ENCODE assay signal across 10 cellular contexts in genomic region chr10:132399117-132400035, GRCh38. TPM values are rescaled to one million over a fixed set of nuclear protein-coding genes. Genes with fewer than 3 reads are reported as not detected.
A peak's percentile ranks its signal among the peaks of the same experiment; 100 is the strongest.
DNase-seq lines count a peak whose midpoint lies in the region; ATAC-seq and TF ChIP-seq lines count a peak whose summit lies in the region.
"Had no signal": no experiment of that assay in that cellular context is flagged by ENCODE, and none has a peak within 500 bp of the region (broad histone marks: within the 10 kb centered on the region; RNA-seq: fewer than 3 reads in every experiment).

No MANE protein-coding gene starts in this region.

- H3K27ac ChIP-seq in hepatocyte (no peak overlapping the region), skeletal muscle tissue (ENCODE audit: low read depth, low read length) (peak overlapping the region; percentile 66)

- 96% methylated on average over 27 of the region's 27 CpGs for WGBS in hepatocyte (ENCODE audit: low lambda C conversion rate, missing lambda C conversion rate)

- no peaks in the 10 kb centered on the region for H3K9me2 ChIP-seq in hepatocyte (replicated peaks; ENCODE audit: insufficient read depth)

- no peak for ATAC-seq in HG02763 (IDR thresholded peaks at IDR 0.05; ENCODE audit: unreplicated experiment)

- H3K9me3 ChIP-seq in hepatocyte (ENCODE audit: low read depth) (no peaks in the 10 kb centered on the region), skeletal muscle tissue (ENCODE audit: control insufficient read depth in 3 of 3, low read length in 3 of 3) (no peaks in the 10 kb centered on the region)

- H3K4me1 ChIP-seq in hepatocyte (ENCODE audit: insufficient read depth): peaks cover 42% of the 10 kb centered on the region
- H3K4me1 ChIP-seq in skeletal muscle tissue (ENCODE audit: control insufficient read depth in 3 of 3, insufficient read depth in 3 of 3, low read length in 3 of 3): peaks cover 27 to 57% (median 47%) of the 10 kb centered on the region in 3 donors

- H3K27me3 ChIP-seq in H7 (ENCODE audit: control insufficient read depth, insufficient read depth, low read length) (peaks cover 5% of the 10 kb centered on the region), hepatocyte (no peaks in the 10 kb centered on the region), skeletal muscle tissue (ENCODE audit: control insufficient read depth in 3 of 3, insufficient read depth in 3 of 3, low read length in 3 of 3) (no peaks in the 10 kb centered on the region)

- peak; percentile 46 for DNase-seq in H7
- peak; percentile 88 for DNase-seq in SW480 (ENCODE audit: low spot score)
- no peak for DNase-seq in hepatocyte (ENCODE audit: low spot score)
- DNase-seq in HuH-7.5 (ENCODE audit: low spot score): no peak
- no peak for DNase-seq in stimulated activated CD4-positive, alpha-beta T cell treated with anti-CD3 and anti-CD28 coated beads, Interleukin-2, amount 100 ng/mL, for 48 hours
- DNase-seq: activated CD4-positive, CD25-positive, alpha-beta regulatory T cell treated with anti-CD3 and anti-CD28 coated beads, Interleukin-2, amount 50 U/mL, for 72 hours; DMS79; SHP77 treated with DMSO at 0.1 percent for 48 hours had no signal

- peaks cover 70% of the 10 kb centered on the region for H3K79me2 ChIP-seq in hepatocyte

- peak overlapping the region; percentile 99 for H3K4me2 ChIP-seq in hepatocyte

- H4K20me1 ChIP-seq in hepatocyte (ENCODE audit: insufficient read depth, poor library complexity, severe bottlenecking): peaks cover 10% of the 10 kb centered on the region

- H3K9ac ChIP-seq in skeletal muscle tissue (ENCODE audit: low read depth in 1 of 3, low read length in 3 of 3): peak overlapping the region; percentile 32 to 82 (median 33)

- no peak overlapping the region for H2AFZ ChIP-seq in hepatocyte

- TF ChIP-seq CTCF in hepatocyte (IDR thresholded peaks at IDR 0.05; ENCODE audit: poor library complexity): no peak

- H3K36me3 ChIP-seq in H7 (replicated peaks; ENCODE audit: control insufficient read depth, insufficient read depth, low read length) (no peaks in the 10 kb centered on the region), hepatocyte (replicated peaks; ENCODE audit: insufficient read depth, low read depth) (no peaks in the 10 kb centered on the region), skeletal muscle tissue (ENCODE audit: control insufficient read depth in 3 of 3, insufficient read depth in 3 of 3, low read length in 3 of 3) (no peaks in the 10 kb centered on the region)

- no peak overlapping the region for H3K4me3 ChIP-seq in H7 (ENCODE audit: insufficient read depth, low read depth, low read length)
- H3K4me3 ChIP-seq in hepatocyte: no peak overlapping the region
- peak overlapping the region in 2 of 3 donors; percentile 29 to 76 for H3K4me3 ChIP-seq in skeletal muscle tissue (ENCODE audit: low read length in 3 of 3)

RNA-seq across cellular contexts. Expression of gene PWWP2B, which starts 2.4 kb away (rescaled TPM):
- total RNA-seq in H7 (2014; rRNA removed; shearing (Covaris generic)): 14.3 and 15.3 TPM in 2 replicates
- total RNA-seq in hepatocyte (15.1 and 18.0 TPM in 2 replicates), skeletal muscle tissue (11.0 TPM)
- 10.7 and 12.7 TPM in 2 replicates for polyA plus RNA-seq in hepatocyte

Comparison
In these comparisons a context has a peak if more than half of its experiments do, and no peak if none do; other contexts are left out.
1. DNase-seq: peak in H7 (single experiment) and SW480 (single experiment); none in hepatocyte (single experiment), HuH-7.5 (single experiment) and stimulated activated CD4-positive, alpha-beta T cell treated with anti-CD3 and anti-CD28 coated beads, Interleukin-2, amount 100 ng/mL, for 48 hours (0 of 2).
2. H3K4me3 ChIP-seq: peak in skeletal muscle tissue (2 of 3); none in H7 (single experiment) and hepatocyte (single experiment).